ENCODE assay signal across 12 cellular contexts in genomic region chr15:92840149-92840548, GRCh38. TPM values are rescaled to one million over a fixed set of nuclear protein-coding genes. Genes with fewer than 3 reads are reported as not detected.
DNase-seq lines count a peak whose midpoint lies in the region; ATAC-seq, FAIRE-seq and TF ChIP-seq lines count a peak whose summit lies in the region.
"Had no signal": no experiment of that assay in that cellular context is flagged by ENCODE, and none has a peak within 500 bp of the region (broad histone marks: within the 10 kb centered on the region; RNA-seq: fewer than 3 reads in every experiment).

No MANE protein-coding gene starts in this region.

- peak; percentile 56 for FAIRE-seq in keratinocyte (lab: Jason Lieb, UNC)

- peak; percentile 6 for ATAC-seq in GM19455 (IDR thresholded peaks at IDR 0.05; ENCODE audit: unreplicated experiment)
- 0 out of 2 replicates have a peak, but pooled peaks have one; percentile 29 for ATAC-seq in Panc1
- no peak for ATAC-seq in GM21576 (IDR thresholded peaks at IDR 0.05; ENCODE audit: unreplicated experiment)
- ATAC-seq: heart right ventricle had no signal

- no peak overlapping the region for H3K27ac ChIP-seq in CD4-positive, alpha-beta memory T cell (ENCODE audit: low read depth, low read length)
- H3K27ac ChIP-seq in Panc1 (ENCODE audit: low read length) (peak overlapping the region; percentile 80), keratinocyte (ENCODE audit: control insufficient read depth, insufficient read depth, low read length) (no peak overlapping the region)

- no peaks in the 10 kb centered on the region for H3K36me3 Mint-ChIP-seq in CD4-positive, alpha-beta memory T cell

- no peak overlapping the region for H3K9ac ChIP-seq in keratinocyte (ENCODE audit: control insufficient read depth, extremely low read depth, insufficient read depth, low read length)

- dilution Hi-C loops in keratinocyte (cut with MboI; ENCODE audit: extremely low pct_ligation_motif_present, low sequenced_read_pairs) = no loop called here

- TF ChIP-seq CTCF in Panc1 (IDR thresholded peaks at IDR 0.05) (no peak), keratinocyte (optimal IDR thresholded peaks at IDR 0.05 in 1 of 3, IDR thresholded peaks at IDR 0.05 in 1 of 3, conservative IDR thresholded peaks at IDR 0.05 in 1 of 3; ENCODE audit: extremely low read depth in 1 of 3, insufficient read depth in 2 of 3, low read length in 3 of 3) (no peak)

- H3K36me3 ChIP-seq in CD4-positive, alpha-beta memory T cell (ENCODE audit: insufficient read depth, low read length) = no peaks in the 10 kb centered on the region
- H3K36me3 ChIP-seq in Panc1 (ENCODE audit: control insufficient read depth, insufficient read depth, low read length) (no peaks in the 10 kb centered on the region), keratinocyte (ENCODE audit: control insufficient read depth in 2 of 2, extremely low read depth in 1 of 2, insufficient read depth in 2 of 2, low read length in 2 of 2) (no peaks in the 10 kb centered on the region)
- H3K36me3 ChIP-seq: heart right ventricle, transverse colon had no signal

- DNase-seq in CD4-positive, alpha-beta memory T cell = no peak
- DNase-seq in Panc1 (ENCODE audit: low read depth, low spot score) (no peak), keratinocyte (ENCODE audit: low read depth, low spot score) (no peak), NCI-H446 treated with DMSO at 0.1 percent for 48 hours (lab: John Stamatoyannopoulos, UW) (no peak), superior temporal gyrus (ENCODE audit: extremely low spot score) (no peak), GDM1 (lab: John Stamatoyannopoulos, UW) (no peak)
- DNase-seq: activated CD4-positive, CD25-positive, alpha-beta regulatory T cell treated with anti-CD3 and anti-CD28 coated beads, Interleukin-2, amount 50 U/mL, for 72 hours; heart right ventricle; KBM-7 had no signal

- H3K27me3 Mint-ChIP-seq in CD4-positive, alpha-beta memory T cell = no peaks in the 10 kb centered on the region

- no peaks in the 10 kb centered on the region for H3K9me3 Mint-ChIP-seq in CD4-positive, alpha-beta memory T cell

- H3K79me2 ChIP-seq in keratinocyte (ENCODE audit: control insufficient read depth, insufficient read depth, low read length) = no peaks in the 10 kb centered on the region

- H3K4me1 Mint-ChIP-seq in CD4-positive, alpha-beta memory T cell = peaks cover 22 to 62% (median 43%) of the 10 kb centered on the region in 4 donors

- no peaks in the 10 kb centered on the region for H3K27me3 ChIP-seq in CD4-positive, alpha-beta memory T cell (ENCODE audit: insufficient read depth, low read length)
- H3K27me3 ChIP-seq in Panc1 (ENCODE audit: control insufficient read depth, insufficient read depth, low read length) (no peaks in the 10 kb centered on the region), keratinocyte (ENCODE audit: control insufficient read depth, extremely low read depth, insufficient read depth, low read length) (no peaks in the 10 kb centered on the region)
- H3K27me3 ChIP-seq: heart right ventricle, transverse colon had no signal

- peak overlapping the region in 6 of 8 donors; percentile 43 to 75 (median 70) for H3K4me3 Mint-ChIP-seq in CD4-positive, alpha-beta memory T cell

- peaks cover 40% of the 10 kb centered on the region for H3K4me1 ChIP-seq in CD4-positive, alpha-beta memory T cell (ENCODE audit: insufficient read depth, low read length)
- H3K4me1 ChIP-seq in Panc1 (ENCODE audit: control insufficient read depth, insufficient read depth, low read length) (peaks cover 17% of the 10 kb centered on the region), keratinocyte (ENCODE audit: control insufficient read depth, extremely low read depth, insufficient read depth, low read length) (peaks cover 14% of the 10 kb centered on the region)

- H4K20me1 ChIP-seq in keratinocyte (ENCODE audit: control insufficient read depth, extremely low read depth, insufficient read depth, low read length) = no peaks in the 10 kb centered on the region

- CTCF ChIA-PET in CD4-positive, alpha-beta memory T cell (lab: Charles Lee; ENCODE audit: partially characterized antibody) = interaction anchor here (0.9 to 1.3 kb wide), 2 partner anchors 9 to 10 kb away, joined by 3 read pairs; no protein-coding TSS in a partner anchor
- CTCF ChIA-PET in Panc1 (lab: Charles Lee) = no interaction called here

- H3K4me3 ChIP-seq in CD4-positive, alpha-beta memory T cell (ENCODE audit: low read length in 2 of 2) = no peak overlapping the region
- H3K4me3 ChIP-seq in Panc1 (ENCODE audit: low read depth in 2 of 2, low read length in 2 of 2) = no peak overlapping the region
- peak overlapping the region in 1 of 3 experiments; percentile 14 for H3K4me3 ChIP-seq in keratinocyte (ENCODE audit: control insufficient read depth in 2 of 3, extremely low read depth in 1 of 3, insufficient read depth in 2 of 3, low read depth in 1 of 3, low read length in 3 of 3)
- H3K4me3 ChIP-seq: heart right ventricle, transverse colon had no signal

- H3K27ac Mint-ChIP-seq in CD4-positive, alpha-beta memory T cell = peak overlapping the region in 5 of 7 donors; percentile 68 to 89 (median 88)

- intact Hi-C loops in CD4-positive, alpha-beta memory T cell (cut with micrococcal nuclease) = no loop called here
- intact Hi-C loops in Panc1 (cut with micrococcal nuclease; ENCODE audit: unreplicated experiment) = no loop called here

- POLR2A ChIA-PET in CD4-positive, alpha-beta memory T cell (lab: Charles Lee; ENCODE audit: partially characterized antibody) = interaction anchor here (0.9 to 2.4 kb wide), 10 partner anchors 9 to 77 kb away, joined by 3 to 41 read pairs (median 4); partner anchors contain the start of gene CHD2
- POLR2A ChIA-PET in Panc1 (lab: Charles Lee) = interaction anchor here (0.7 kb wide), 1 partner anchor 42 kb away, joined by 3 read pairs; no protein-coding TSS in a partner anchor

- no TSS peak for BruUV-seq in Panc1 (replicated peaks; lab: Mats Ljungman, UMichigan)

- no peaks in the 10 kb centered on the region for H3K9me1 ChIP-seq in keratinocyte (ENCODE audit: control insufficient read depth, extremely low read depth, insufficient read depth, low read length)

- peak overlapping the region; percentile 64 for H3K4me2 ChIP-seq in keratinocyte (ENCODE audit: control insufficient read depth, extremely low read depth, insufficient read depth, low read depth, low read length)

- peak overlapping the region; percentile 65 for H2AFZ ChIP-seq in keratinocyte (ENCODE audit: control insufficient read depth, low read length)

- no peaks in the 10 kb centered on the region for H3K9me3 ChIP-seq in CD4-positive, alpha-beta memory T cell (ENCODE audit: control insufficient read depth in 1 of 2, low read length in 2 of 2)
- H3K9me3 ChIP-seq in Panc1 (ENCODE audit: control insufficient read depth, insufficient read depth, low read depth, low read length) (no peaks in the 10 kb centered on the region), keratinocyte (ENCODE audit: control insufficient read depth, low read depth, low read length) (no peaks in the 10 kb centered on the region)
- H3K9me3 ChIP-seq: heart right ventricle, transverse colon had no signal

- in situ Hi-C loops in Panc1 (cut with HindIII; ENCODE audit: low pct_unique_long_range_greater_than_20kb, low sequenced_read_pairs) = no loop called here

RNA-seq across cellular contexts. Expression of gene CHD2, which starts 60.0 kb away (rescaled TPM):
- 100 to 1,000 TPM; 340 to 351 TPM for total RNA-seq in CD4-positive, alpha-beta memory T cell
- 100 to 1,000 TPM in 1 of 2 donors, 10 to 100 TPM in 1; 28.4 to 108 TPM for polyA plus RNA-seq in CD4-positive, alpha-beta memory T cell
- total RNA-seq in Panc1 (2021; ENCODE audit: unreplicated experiment) = 81.8 TPM
- 43.9 TPM for polyA plus RNA-seq in Panc1 (2012; ENCODE audit: insufficient read length)
- polyA plus RNA-seq in keratinocyte = 35.3 to 62.0 TPM (median 50.8 TPM) in 3 replicates
- polyA plus RNA-seq in keratinocyte (2011; ENCODE audit: low read depth) = 361 TPM
- 35.2 and 40.9 TPM in 2 replicates for polyA plus RNA-seq in keratinocyte (2011; cell fraction: cytosol; rRNA removed)
- 193 and 213 TPM in 2 replicates for polyA plus RNA-seq in keratinocyte (2011; cell fraction: nucleus; rRNA removed)
- 30.4 and 63.0 TPM in 2 replicates for polyA plus RNA-seq in keratinocyte (2012; ENCODE audit: low replicate concordance)
- 64.5 to 125 TPM (median 70.1 TPM) in 3 replicates for polyA minus RNA-seq in keratinocyte
- polyA minus RNA-seq in keratinocyte (2011; cell fraction: cytosol; rRNA and poly(A)+ RNA removed) = 31.3 TPM
- 143 and 290 TPM in 2 replicates for polyA minus RNA-seq in keratinocyte (2011; cell fraction: nucleus; rRNA and poly(A)+ RNA removed)
